Comparison of ENCODE assay signal across 1 cellular context in genomic region chr1:44327679-44328491, GRCh38.
A peak's percentile ranks its signal among the peaks of the same experiment; 100 is the strongest.
TF ChIP-seq lines count a peak whose summit lies in the region.

No MANE protein-coding gene starts in this region.

TF ChIP-seq in HepG2, 621 proteins besides CTCF, POLR2A, EP300 and RAD21 (continued from another document):
- TF ChIP-seq ARID5B (CRISPR knock-in tag; IDR thresholded peaks at IDR 0.05) = peak; percentile 77; the same call in 1 of the 2 replicates
- TF ChIP-seq ETV6 (CRISPR knock-in tag; conservative IDR thresholded peaks at IDR 0.05) = no peak
- peak; percentile 35; the same call in 1 of the 2 replicates for TF ChIP-seq NFIC (IDR thresholded peaks at IDR 0.05; ENCODE audit: low read length)
- TF ChIP-seq ONECUT2 (CRISPR knock-in tag; IDR thresholded peaks at IDR 0.05) = no peak
- TF ChIP-seq ZNF558 (CRISPR knock-in tag; IDR thresholded peaks at IDR 0.05; ENCODE audit: borderline replicate concordance) = no peak
- no peak for TF ChIP-seq ZIK1 (CRISPR knock-in tag; IDR thresholded peaks at IDR 0.05; ENCODE audit: borderline replicate concordance, low read depth)
- peak; percentile 10; the same call in 1 of the 2 replicates for TF ChIP-seq YEATS2 (CRISPR knock-in tag; IDR thresholded peaks at IDR 0.05; ENCODE audit: borderline replicate concordance)
- no peak for TF ChIP-seq AKNA (CRISPR knock-in tag; IDR thresholded peaks at IDR 0.05; ENCODE audit: borderline replicate concordance)
- TF ChIP-seq SALL2 (CRISPR knock-in tag; IDR thresholded peaks at IDR 0.05) = no peak
- TF ChIP-seq SOX13 (IDR thresholded peaks at IDR 0.05) = 0 out of 2 replicates have a peak, but pooled peaks have one; percentile 40
- TF ChIP-seq SOX13 (CRISPR knock-in tag; conservative IDR thresholded peaks at IDR 0.05 in 1 of 2, IDR thresholded peaks at IDR 0.05 in 1 of 2) = peak in 1 of 2 experiments; percentile 80; a peak in 2 of 4 replicates
- peak; percentile 89; the same call in 1 of the 2 replicates for TF ChIP-seq CEBPB (IDR thresholded peaks at IDR 0.05; ENCODE audit: borderline replicate concordance, low read depth, low read length)
- no peak for TF ChIP-seq STAG1 (CRISPR knock-in tag; IDR thresholded peaks at IDR 0.05)
- TF ChIP-seq SOX6 (IDR thresholded peaks at IDR 0.05) = no peak
- TF ChIP-seq SOX6 (CRISPR knock-in tag; IDR thresholded peaks at IDR 0.05) = peak; percentile 83
- TF ChIP-seq CEBPG (CRISPR knock-in tag; IDR thresholded peaks at IDR 0.05) = peak; percentile 68; the same call in 1 of the 2 replicates
- peak; percentile 87 for TF ChIP-seq SOX5 (CRISPR knock-in tag; IDR thresholded peaks at IDR 0.05; ENCODE audit: borderline replicate concordance)
- peak; percentile 55 for TF ChIP-seq GATAD2A (CRISPR knock-in tag; IDR thresholded peaks at IDR 0.05)
- 0 out of 2 replicates have a peak, but pooled peaks have one; percentile 36 for TF ChIP-seq IKZF5 (CRISPR knock-in tag; IDR thresholded peaks at IDR 0.05)
- peak; percentile 52; the same call in 1 of the 2 replicates for TF ChIP-seq TFAP4 (IDR thresholded peaks at IDR 0.05; ENCODE audit: borderline replicate concordance, low read depth)
- peak; percentile 17; the same call in 1 of the 2 replicates for TF ChIP-seq ZNF12 (CRISPR knock-in tag; IDR thresholded peaks at IDR 0.05)
- no peak for TF ChIP-seq LCORL (IDR thresholded peaks at IDR 0.05)
- TF ChIP-seq LCORL (CRISPR knock-in tag; IDR thresholded peaks at IDR 0.05) = peak; percentile 54; the same call in 1 of the 2 replicates
- TF ChIP-seq RARA (CRISPR knock-in tag; IDR thresholded peaks at IDR 0.05) = 0 out of 2 replicates have a peak, but pooled peaks have one; percentile 10
- TF ChIP-seq HNF1B (CRISPR knock-in tag; IDR thresholded peaks at IDR 0.05) = 0 out of 2 replicates have a peak, but pooled peaks have one; percentile 23
- peak; percentile 86 for TF ChIP-seq FOSL2 (CRISPR knock-in tag; IDR thresholded peaks at IDR 0.05)
- no peak for TF ChIP-seq HINFP (CRISPR knock-in tag; IDR thresholded peaks at IDR 0.05; ENCODE audit: low read depth)
- TF ChIP-seq ZNF281 (CRISPR knock-in tag; IDR thresholded peaks at IDR 0.05; ENCODE audit: borderline replicate concordance) = peak; percentile 19; the same call in 1 of the 2 replicates
- peak; percentile 34; the same call in 1 of the 2 replicates for TF ChIP-seq PATZ1 (CRISPR knock-in tag; IDR thresholded peaks at IDR 0.05)
- TF ChIP-seq SALL1 (CRISPR knock-in tag; IDR thresholded peaks at IDR 0.05) = peak; percentile 71
- TF ChIP-seq THAP11 (CRISPR knock-in tag; IDR thresholded peaks at IDR 0.05) = peak; percentile 28; the same call in 1 of the 2 replicates
- 0 out of 2 replicates have a peak, but pooled peaks have one; percentile 11 for TF ChIP-seq KDM6A (CRISPR knock-in tag; IDR thresholded peaks at IDR 0.05; ENCODE audit: low read depth)
- TF ChIP-seq SP5 (CRISPR knock-in tag; IDR thresholded peaks at IDR 0.05; ENCODE audit: borderline replicate concordance, low read depth) = no peak
